Comparison of ENCODE assay signal across 26 cellular contexts in genomic region chr11:100851129-100851528, GRCh38.
A peak's percentile ranks its signal among the peaks of the same experiment; 100 is the strongest.
DNase-seq lines count a peak whose midpoint lies in the region; TF ChIP-seq lines count a peak whose summit lies in the region.
"Had no signal": no experiment of that assay in that cellular context is flagged by ENCODE, and none has a peak within 500 bp of the region (broad histone marks: within the 10 kb centered on the region; RNA-seq: fewer than 3 reads in every experiment).

No MANE protein-coding gene starts in this region.

- H4K8ac ChIP-seq in trophoblast cell (ENCODE audit: low read depth, low read length): no peak overlapping the region

- no peaks in the 10 kb centered on the region for H3K79me2 ChIP-seq in trophoblast cell (ENCODE audit: control insufficient read depth, insufficient read depth, low read length, poor library complexity)
- no peaks in the 10 kb centered on the region for H3K79me2 ChIP-seq in Karpas-422 (ENCODE audit: low read length)

- no peak overlapping the region for H4K91ac ChIP-seq in trophoblast cell (ENCODE audit: low read depth, low read length)

- H3K9ac ChIP-seq in trophoblast cell (ENCODE audit: low read length): no peak overlapping the region
- no peak overlapping the region for H3K9ac ChIP-seq in Karpas-422 (ENCODE audit: low read length)

- H3K14ac ChIP-seq in trophoblast cell (ENCODE audit: low read length): no peak overlapping the region

- DNase-seq in HCEC 1CT (peak; percentile 86), RWPE1 (ENCODE audit: low spot score) (peak; percentile 9), fibroblast of peridontal ligament (ENCODE audit: extremely low read depth) (peak; percentile 66), trophoblast cell (peak; percentile 43 to 84), mesenteric fat pad (ENCODE audit: low spot score) (no peak), HuH-7.5 (ENCODE audit: low spot score) (no peak), Karpas-422 (no peak), NCI-H748 (lab: John Stamatoyannopoulos, UW; ENCODE audit: unreplicated experiment) (no peak)
- DNase-seq: activated CD4-positive, alpha-beta T cell treated with anti-CD3 and anti-CD28 coated beads, Interleukin-2, amount 50 U/mL, for 1 hour; activated naive CD8-positive, alpha-beta T cell treated with anti-CD3 and anti-CD28 coated beads for 36 hours; CD4-positive, CD25-positive, alpha-beta regulatory T cell; DMS153; effector memory CD8-positive, alpha-beta T cell; foreskin melanocyte; hippocampal formation; NCI-H1092; NCI-H2029; Peyer's patch; psoas muscle; stimulated activated CD4-positive, alpha-beta T cell treated with anti-CD3 and anti-CD28 coated beads, Interleukin-4, amount 100 ng/mL, for 24 hours; stimulated activated naive CD8-positive, alpha-beta T cell treated with anti-CD3 and anti-CD28 coated beads, Interleukin-15, Interleukin-2, amounts not matched to agents 100 U/mL and 50 U/mL, for 24 hours; thyroid gland; WERI-Rb-1 had no signal

- no peaks in the 10 kb centered on the region for H3K36me3 ChIP-seq in trophoblast cell (ENCODE audit: control insufficient read depth in 1 of 2, insufficient read depth in 2 of 2, low read length in 2 of 2)
- no peaks in the 10 kb centered on the region for H3K36me3 ChIP-seq in Karpas-422 (ENCODE audit: insufficient read depth, low read length)
- H3K36me3 ChIP-seq: neutrophil, Peyer's patch, thyroid gland, WERI-Rb-1 had no signal

- no peak overlapping the region for H3K18ac ChIP-seq in trophoblast cell (ENCODE audit: low read length)

- no peaks in the 10 kb centered on the region for H3K9me3 ChIP-seq in trophoblast cell (ENCODE audit: insufficient read depth, low read depth, low read length)
- H3K9me3 ChIP-seq in Karpas-422 (ENCODE audit: low read length): no peaks in the 10 kb centered on the region; the same call in none of the 2 replicates
- H3K9me3 ChIP-seq: neutrophil, Peyer's patch, psoas muscle, thyroid gland had no signal

- no peak overlapping the region for H2AK5ac ChIP-seq in trophoblast cell (ENCODE audit: low read length)

- CTCF ChIA-PET in RWPE1 (lab: Yijun Ruan, JAX): no interaction called here

- H3K4me1 ChIP-seq in trophoblast cell (ENCODE audit: control insufficient read depth in 1 of 2, insufficient read depth in 2 of 2, low read length in 2 of 2) (no peaks in the 10 kb centered on the region), Karpas-422 (ENCODE audit: low read length) (no peaks in the 10 kb centered on the region)
- H3K4me1 ChIP-seq: Peyer's patch had no signal

- no peak overlapping the region for H3K4me3 ChIP-seq in trophoblast cell (ENCODE audit: low read depth, low read length)
- no peak overlapping the region for H3K4me3 ChIP-seq in Karpas-422 (ENCODE audit: low read length)
- H3K4me3 ChIP-seq: lung, Peyer's patch, psoas muscle, SK-N-MC, thyroid gland had no signal

- H3K4ac ChIP-seq in trophoblast cell (ENCODE audit: low read depth, low read length): no peak overlapping the region

- H3K4me2 ChIP-seq in trophoblast cell (ENCODE audit: low read length): no peak overlapping the region
- H3K4me2 ChIP-seq in Karpas-422 (ENCODE audit: low read depth, low read length, poor library complexity, severe bottlenecking): no peak overlapping the region

- H3K79me1 ChIP-seq in trophoblast cell (ENCODE audit: low read length): no peaks in the 10 kb centered on the region

- no peaks in the 10 kb centered on the region for H4K20me1 ChIP-seq in Karpas-422 (ENCODE audit: insufficient read depth, low read depth, low read length)

- no CpG with 5 or more reads among the region's 5 CpGs for WGBS in trophoblast cell (ENCODE audit: extremely low coverage, insufficient coverage, insufficient read length)

- POLR2A ChIA-PET in RWPE1 (lab: Yijun Ruan, JAX; ENCODE audit: low non-redundant PET): no interaction called here

- no peak overlapping the region for H3K23ac ChIP-seq in trophoblast cell (ENCODE audit: low read length)

- H2AFZ ChIP-seq in trophoblast cell (ENCODE audit: insufficient read depth, low read length, poor library complexity) (no peak overlapping the region), Karpas-422 (ENCODE audit: low read length) (no peak overlapping the region)

- no peaks in the 10 kb centered on the region for H3K9me2 ChIP-seq in Karpas-422 (replicated peaks; ENCODE audit: insufficient read depth, low read length)

- no peak overlapping the region for H2BK120ac ChIP-seq in trophoblast cell (ENCODE audit: insufficient read depth, low read length, poor library complexity)

- H3K27ac ChIP-seq in RWPE1 (no peak overlapping the region), trophoblast cell (ENCODE audit: low read depth, low read length) (no peak overlapping the region), Karpas-422 (ENCODE audit: low read length) (no peak overlapping the region)
- H3K27ac ChIP-seq: neutrophil, Peyer's patch, psoas muscle, SK-N-MC, thyroid gland, WERI-Rb-1 had no signal

- no peak overlapping the region for H2BK5ac ChIP-seq in trophoblast cell (ENCODE audit: low read depth, low read length, poor library complexity)

- H3K27me3 ChIP-seq in trophoblast cell (ENCODE audit: insufficient read depth, low read length) (no peaks in the 10 kb centered on the region), Karpas-422 (ENCODE audit: low read length) (no peaks in the 10 kb centered on the region)
- H3K27me3 ChIP-seq: neutrophil, Peyer's patch, thyroid gland had no signal

- no peak overlapping the region for H2BK12ac ChIP-seq in trophoblast cell (ENCODE audit: low read length)

- TF ChIP-seq CTCF in RWPE1 (conservative IDR thresholded peaks at IDR 0.05; ENCODE audit: low read depth): no peak

- H4K12ac ChIP-seq in trophoblast cell (ENCODE audit: low read depth, low read length): no peak overlapping the region

Comparison
In these comparisons a context has a peak if more than half of its experiments do, and no peak if none do; other contexts are left out.
1. DNase-seq: peak in HCEC 1CT (single experiment), RWPE1 (single experiment), fibroblast of peridontal ligament (single experiment) and trophoblast cell (2 of 2); none in mesenteric fat pad (single experiment), HuH-7.5 (single experiment), Karpas-422 (single experiment) and NCI-H748 (single experiment).